Comparison of ENCODE assay signal across 20 cellular contexts in genomic region chr20:57689745-57690481, GRCh38. TPM values are rescaled to one million over a fixed set of nuclear protein-coding genes. Genes with fewer than 3 reads are reported as not detected.
DNase-seq lines count a peak whose midpoint lies in the region; ATAC-seq and TF ChIP-seq lines count a peak whose summit lies in the region.
"Had no signal": no experiment of that assay in that cellular context is flagged by ENCODE, and none has a peak within 500 bp of the region (broad histone marks: within the 10 kb centered on the region; RNA-seq: fewer than 3 reads in every experiment).

No MANE protein-coding gene starts in this region.

- WGBS in prostate gland = 77% methylated on average over 23 of the region's 23 CpGs

- H3K9me3 ChIP-seq in PC-9 (ENCODE audit: insufficient read depth, low read depth) = no peaks in the 10 kb centered on the region
- H3K9me3 ChIP-seq in prostate gland = no peaks in the 10 kb centered on the region

- H4K20me1 ChIP-seq in PC-9 (ENCODE audit: insufficient read depth) = no peaks in the 10 kb centered on the region

- no peak for TF ChIP-seq POLR2A in prostate gland (IDR thresholded peaks at IDR 0.05)

- DNase-seq in PC-9 (no peak), coronary artery (ENCODE audit: low spot score) (no peak), prostate gland (ENCODE audit: low spot score) (no peak), GM19238 (ENCODE audit: insufficient read length, low spot score) (no peak), caudate nucleus (lab: John Stamatoyannopoulos, UW) (no peak)
- no peak for DNase-seq in activated CD4-positive, alpha-beta T cell treated with anti-CD3 and anti-CD28 coated beads for 4 hours
- DNase-seq: CD8-positive, alpha-beta memory T cell; DND-41; GOT3; KBM-7; MV-4-11; NCI-H1417 treated with DMSO at 0.1 percent for 48 hours; NCI-H2029 treated with DMSO at 0.1 percent for 48 hours; NCI-H2171 treated with DMSO at 0.1 percent for 48 hours; NCI-H510A; NCI-H774; PC-3; Right ventricle myocardium superior had no signal

- H2AFZ ChIP-seq in PC-9 = no peak overlapping the region

- no peaks in the 10 kb centered on the region for H3K9me2 ChIP-seq in PC-9 (ENCODE audit: insufficient read depth)

- H3K27me3 ChIP-seq in PC-9 (ENCODE audit: insufficient read depth, low read depth) (no peaks in the 10 kb centered on the region), prostate gland (replicated peaks; ENCODE audit: insufficient read depth) (no peaks in the 10 kb centered on the region)

- H3K27ac ChIP-seq in PC-9 = peak overlapping the region; percentile 96
- H3K27ac ChIP-seq in coronary artery = peak overlapping the region; percentile 44 to 69
- H3K27ac ChIP-seq in prostate gland = peak overlapping the region; percentile 57 to 99
- no peak overlapping the region for H3K27ac ChIP-seq in caudate nucleus (ENCODE audit: low read depth, low read length)
- H3K27ac ChIP-seq: SK-N-MC had no signal

- H3F3A ChIP-seq in PC-9 (ENCODE audit: insufficient read depth, low read depth) = peaks cover 90% of the 10 kb centered on the region

- H3K4me1 ChIP-seq in PC-9 (replicated peaks; ENCODE audit: insufficient read depth) (peaks cover 97% of the 10 kb centered on the region), prostate gland (replicated peaks) (peaks cover 62% of the 10 kb centered on the region)

- H3K36me3 ChIP-seq in PC-9 (ENCODE audit: low read depth) (peaks cover 47% of the 10 kb centered on the region; the same call in 1 of the 2 replicates), prostate gland (no peaks in the 10 kb centered on the region)

- no peak for TF ChIP-seq CTCF in PC-9 (conservative IDR thresholded peaks at IDR 0.05)
- TF ChIP-seq CTCF in coronary artery (IDR thresholded peaks at IDR 0.05) = no peak
- TF ChIP-seq CTCF in prostate gland (IDR thresholded peaks at IDR 0.05) = no peak

- POLR2A ChIA-PET in PC-9 (lab: Charles Lee; ENCODE audit: unreplicated experiment) = no interaction called here

- ATAC-seq in GM19395 (IDR thresholded peaks at IDR 0.05; ENCODE audit: unreplicated experiment) = no peak
- ATAC-seq: PC-3 had no signal

- intact Hi-C loops in PC-9 (cut with micrococcal nuclease; ENCODE audit: unreplicated experiment) (loop anchor here (5.0 to 10.0 kb wide), 2 partner anchors 212 to 255 kb away; no protein-coding TSS in a partner anchor), prostate gland (cut with DNase I) (no loop called here)

- H3K4me3 ChIP-seq in PC-9 (no peak overlapping the region), coronary artery (peak overlapping the region; percentile 55), prostate gland (peak overlapping the region in 1 of 2 donors; percentile 7)
- H3K4me3 ChIP-seq: SK-N-MC had no signal

- no TSS peak for BruUV-seq in PC-9 (replicated peaks; lab: Mats Ljungman, UMichigan)

- peaks cover 93% of the 10 kb centered on the region for H3K79me2 ChIP-seq in PC-9 (ENCODE audit: low read depth)

- H3K4me2 ChIP-seq in PC-9 = peak overlapping the region; percentile 80

- CTCF ChIA-PET in PC-9 (lab: Charles Lee) = no interaction called here

RNA-seq across cellular contexts. Expression of gene PMEPA1, which starts 19.9 kb away (rescaled TPM):
- total RNA-seq in PC-9 (2021) (163 and 177 TPM in 2 replicates), prostate gland (100 to 1,000 TPM in 1 of 2 donors, 10 to 100 TPM in 1; 96.5 to 245 TPM)
